In genomic region chr16:49492090-49492801, GRCh38 we compare ENCODE assay signal across 8 cellular contexts.
DNase-seq lines count a peak whose midpoint lies in the region; ATAC-seq and TF ChIP-seq lines count a peak whose summit lies in the region.

No MANE protein-coding gene starts in this region.

- DNase-seq in EH (ENCODE audit: low read depth) (peak; percentile 19), HFF-Myc (ENCODE audit: extremely low read depth, low read depth) (no peak), RWPE2 (ENCODE audit: low spot score) (peak; percentile 56), cardiac fibroblast (ENCODE audit: low read depth in 2 of 2) (peak; percentile 9 to 21), left lung (peak; percentile 31 to 84), UCSD-AML1 (lab: John Stamatoyannopoulos, UW; ENCODE audit: unreplicated experiment) (no peak), NCI-H1436 (lab: John Stamatoyannopoulos, UW) (no peak)
- DNase-seq in stimulated activated CD8-positive, alpha-beta memory T cell treated with anti-CD3 and anti-CD28 coated beads, Interleukin-15, amount 100 ng/mL, for 48 hours (ENCODE audit: low read depth in 2 of 2): peak; percentile 5 to 14

- H3K4me3 ChIP-seq in HFF-Myc (replicated peaks; ENCODE audit: low read depth, low read length) (no peak overlapping the region), RWPE2 (ENCODE audit: severe bottlenecking) (no peak overlapping the region), cardiac fibroblast (replicated peaks in 1 of 2; ENCODE audit: low read depth in 2 of 2, low read length in 2 of 2) (no peak overlapping the region), left lung (peak overlapping the region; percentile 5 to 9)

- peak; percentile 62 for ATAC-seq in RWPE2 (ENCODE audit: low read depth)
- ATAC-seq in left lung: peak; percentile 91

- H3K9me3 ChIP-seq in RWPE2 (ENCODE audit: severe bottlenecking) (no peaks in the 10 kb centered on the region), left lung (no peaks in the 10 kb centered on the region)

- peaks cover 3% of the 10 kb centered on the region for H3K27me3 ChIP-seq in RWPE2 (ENCODE audit: insufficient read depth, poor library complexity, severe bottlenecking)
- peaks cover 0 to 12% of the 10 kb centered on the region in 2 donors for H3K27me3 ChIP-seq in left lung

- no peaks in the 10 kb centered on the region for H3K4me1 ChIP-seq in RWPE2 (ENCODE audit: insufficient read depth, poor library complexity, severe bottlenecking)
- peaks cover 6 to 11% of the 10 kb centered on the region in 2 donors for H3K4me1 ChIP-seq in left lung

- H3K36me3 ChIP-seq in RWPE2 (ENCODE audit: low read depth) (no peaks in the 10 kb centered on the region), left lung (no peaks in the 10 kb centered on the region)

- peak; percentile 75 for TF ChIP-seq CTCF in HFF-Myc (IDR thresholded peaks at IDR 0.05; ENCODE audit: low read depth, low read length, missing control alignments)
- peak; percentile 80 for TF ChIP-seq CTCF in RWPE2 (IDR thresholded peaks at IDR 0.05; ENCODE audit: poor library complexity, severe bottlenecking)
- peak; percentile 77 for TF ChIP-seq CTCF in cardiac fibroblast (IDR thresholded peaks at IDR 0.05; ENCODE audit: low read depth, low read length)
- TF ChIP-seq CTCF in left lung (IDR thresholded peaks at IDR 0.05): peak; percentile 90 to 96

- intact Hi-C loops in left lung (cut with DNase I): loop anchor here in 1 of 2 donors (10.0 kb wide), 1 partner anchor 433 kb away; no protein-coding TSS in a partner anchor

- no peak overlapping the region for H3K27ac ChIP-seq in RWPE2 (ENCODE audit: poor library complexity, severe bottlenecking)
- no peak overlapping the region for H3K27ac ChIP-seq in left lung

Comparison
In these comparisons a context has a peak if more than half of its experiments do, and no peak if none do; other contexts are left out.
1. DNase-seq: peak in EH (single experiment), RWPE2 (single experiment), cardiac fibroblast (2 of 2), left lung (2 of 2) and stimulated activated CD8-positive, alpha-beta memory T cell treated with anti-CD3 and anti-CD28 coated beads, Interleukin-15, amount 100 ng/mL, for 48 hours (2 of 2); none in HFF-Myc (single experiment), UCSD-AML1 (single experiment) and NCI-H1436 (single experiment).
2. H3K4me3 ChIP-seq: peak in left lung (2 of 2); none in HFF-Myc (single experiment), RWPE2 (single experiment) and cardiac fibroblast (0 of 2).
3. Peak in every context shown above with its lines, with median percentiles within 50 percentile points of each other: CTCF ChIP-seq.